In the genomic region with DNA sequence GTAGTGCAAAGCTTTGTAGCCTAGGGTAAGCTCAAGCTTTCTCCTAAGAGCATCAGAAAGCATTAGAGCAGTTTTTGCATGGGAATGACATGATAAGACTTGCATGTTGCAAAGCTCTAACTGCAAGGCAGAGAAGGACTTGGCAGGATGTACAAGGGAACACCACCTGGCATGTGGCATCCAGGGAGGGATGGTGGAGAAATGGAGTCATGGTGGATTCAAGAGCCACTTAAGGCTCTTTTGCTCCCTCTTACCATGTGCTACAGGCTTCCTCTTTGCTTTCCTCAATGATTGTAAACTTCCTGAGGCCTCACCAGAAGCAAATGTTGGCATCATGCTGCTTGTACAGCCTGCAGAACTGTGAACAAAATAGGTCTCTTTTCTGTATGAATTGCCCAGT, we compare ENCODE assay signal across 30 cellular contexts.
"Had no signal": no experiment of that assay in that cellular context is flagged by ENCODE, and none has a peak within 500 bp of the region (broad histone marks: within the 10 kb centered on the region; RNA-seq: fewer than 3 reads in every experiment).

No MANE protein-coding gene starts in this region.

- H3K9me3 Mint-ChIP-seq: activated CD4-positive, alpha-beta memory T cell treated with anti-CD3 and anti-CD28 coated beads, Interleukin-2, amount 10 ng/mL, durations not matched to agents 7 days and 5 days; activated CD4-positive, alpha-beta T cell treated with anti-CD3 and anti-CD28 coated beads, Interleukin-2, amount 10 ng/mL, durations not matched to agents 7 days and 5 days; activated naive CD4-positive, alpha-beta T cell treated with anti-CD3 and anti-CD28 coated beads, Interleukin-2, amount 10 ng/mL, durations not matched to agents 7 days and 5 days; activated naive CD8-positive, alpha-beta T cell treated with anti-CD3 and anti-CD28 coated beads, Interleukin-2, amount 10 ng/mL, durations not matched to agents 7 days and 5 days; activated T-cell treated with anti-CD3 and anti-CD28 coated beads, Interleukin-2, amount 50 U/mL, for 24 hours; effector memory CD8-positive, alpha-beta T cell; T-helper 2 cell treated with Interferon-gamma antibody and Interleukin-4, amounts not matched to agents 5 μg/mL and 100 μg/mL, for 36 hours had no signal

- H3K9me3 ChIP-seq: ascending aorta, breast epithelium, esophagus squamous epithelium had no signal

- H3K4me3 ChIP-seq: ascending aorta, breast epithelium, cardiac muscle cell, esophagus squamous epithelium had no signal

- H3K36me3 ChIP-seq: ascending aorta, breast epithelium, cardiac muscle cell, esophagus squamous epithelium had no signal

- H3K36me3 Mint-ChIP-seq: activated naive CD4-positive, alpha-beta T cell treated with anti-CD3 and anti-CD28 coated beads, Interleukin-2, amount 10 ng/mL, durations not matched to agents 7 days and 5 days; activated naive CD4-positive, alpha-beta T cell treated with anti-CD3 and anti-CD28 coated beads, Interleukin-2, amount 50 U/mL, for 72 hours; activated naive CD8-positive, alpha-beta T cell treated with anti-CD3 and anti-CD28 coated beads, Interleukin-2, amount 10 ng/mL, durations not matched to agents 7 days and 5 days; brain had no signal

- H3K27ac ChIP-seq: ascending aorta, breast epithelium, cardiac muscle cell, esophagus squamous epithelium had no signal

- ATAC-seq: activated naive CD4-positive, alpha-beta T cell treated with anti-CD3 and anti-CD28 coated beads, Interleukin-2, amount 50 U/mL, for 72 hours; activated T-cell treated with anti-CD3 and anti-CD28 coated beads, Interleukin-2, amount 50 U/mL, for 72 hours; effector memory CD8-positive, alpha-beta T cell; T-helper 17 cell had no signal

- DNase-seq: activated CD4-positive, alpha-beta memory T cell treated with anti-CD3 and anti-CD28 coated beads, Interleukin-2, amount 10 ng/mL, durations not matched to agents 7 days and 5 days; activated CD4-positive, alpha-beta T cell treated with anti-CD3 and anti-CD28 coated beads for 4 hours; activated CD4-positive, alpha-beta T cell treated with anti-CD3 and anti-CD28 coated beads, Interleukin-2, amount 10 ng/mL, durations not matched to agents 7 days and 5 days; activated CD4-positive, alpha-beta T cell treated with anti-CD3 and anti-CD28 coated beads, Interleukin-2, amount 50 U/mL, for 4 hours; activated CD4-positive, CD25-positive, alpha-beta regulatory T cell; activated CD4-positive, CD25-positive, alpha-beta regulatory T cell treated with anti-CD3 and anti-CD28 coated beads, Interleukin-2, amount 50 U/mL, for 72 hours; activated CD8-positive, alpha-beta memory T cell treated with anti-CD3 and anti-CD28 coated beads, Interleukin-2, amount 50 U/mL, for 48 hours; activated gamma-delta T cell; activated naive CD4-positive, alpha-beta T cell; activated naive CD4-positive, alpha-beta T cell treated with anti-CD3 and anti-CD28 coated beads, Interleukin-2, amount 10 ng/mL, durations not matched to agents 7 days and 5 days; activated naive CD8-positive, alpha-beta T cell treated with anti-CD3 and anti-CD28 coated beads, Interleukin-2, amount 10 ng/mL, durations not matched to agents 7 days and 5 days; activated T-cell treated with anti-CD3 and anti-CD28 coated beads for 4 hours; activated T-cell treated with anti-CD3 and anti-CD28 coated beads, Interleukin-2, amount 50 U/mL, for 24 hours; activated T-cell treated with anti-CD3 and anti-CD28 coated beads, Interleukin-2, amount 50 U/mL, for 72 hours; cortex of kidney; dermis blood vessel endothelial cell; effector CD4-positive, alpha-beta T cell; effector memory CD8-positive, alpha-beta T cell; erythroblast; esophagus squamous epithelium; foreskin melanocyte; T-helper 1 cell; T-helper 17 cell; T1000 had no signal

- H3K27me3 Mint-ChIP-seq: activated CD4-positive, alpha-beta memory T cell treated with anti-CD3 and anti-CD28 coated beads, Interleukin-2, amount 10 ng/mL, durations not matched to agents 7 days and 5 days; activated naive CD4-positive, alpha-beta T cell treated with anti-CD3 and anti-CD28 coated beads, Interleukin-2, amount 10 ng/mL, durations not matched to agents 7 days and 5 days; effector memory CD8-positive, alpha-beta T cell; T-helper 17 cell had no signal

- H3K27me3 ChIP-seq: ascending aorta, breast epithelium, cardiac muscle cell had no signal

- H3K4me3 Mint-ChIP-seq: activated CD4-positive, alpha-beta memory T cell treated with anti-CD3 and anti-CD28 coated beads, Interleukin-2, amount 10 ng/mL, durations not matched to agents 7 days and 5 days; activated CD4-positive, alpha-beta T cell treated with anti-CD3 and anti-CD28 coated beads, Interleukin-2, amount 10 ng/mL, durations not matched to agents 7 days and 5 days; activated naive CD4-positive, alpha-beta T cell treated with anti-CD3 and anti-CD28 coated beads, Interleukin-2, amount 10 ng/mL, durations not matched to agents 7 days and 5 days; activated naive CD8-positive, alpha-beta T cell treated with anti-CD3 and anti-CD28 coated beads, Interleukin-2, amount 10 ng/mL, durations not matched to agents 7 days and 5 days; activated T-cell treated with anti-CD3 and anti-CD28 coated beads, Interleukin-2, amount 50 U/mL, for 24 hours; activated T-cell treated with anti-CD3 and anti-CD28 coated beads, Interleukin-2, amount 50 U/mL, for 72 hours; brain; effector memory CD8-positive, alpha-beta T cell; T-helper 17 cell; T-helper 2 cell treated with Interferon-gamma antibody and Interleukin-4, amounts not matched to agents 5 μg/mL and 100 μg/mL, for 36 hours had no signal

- H3K27ac Mint-ChIP-seq: activated CD4-positive, alpha-beta memory T cell treated with anti-CD3 and anti-CD28 coated beads, Interleukin-2, amount 10 ng/mL, durations not matched to agents 7 days and 5 days; activated CD4-positive, alpha-beta T cell treated with anti-CD3 and anti-CD28 coated beads, Interleukin-2, amount 10 ng/mL, durations not matched to agents 7 days and 5 days; activated naive CD4-positive, alpha-beta T cell treated with anti-CD3 and anti-CD28 coated beads, Interleukin-2, amount 10 ng/mL, durations not matched to agents 7 days and 5 days; activated naive CD4-positive, alpha-beta T cell treated with anti-CD3 and anti-CD28 coated beads, Interleukin-2, amount 50 U/mL, for 72 hours; activated naive CD8-positive, alpha-beta T cell treated with anti-CD3 and anti-CD28 coated beads, Interleukin-2, amount 10 ng/mL, durations not matched to agents 7 days and 5 days; activated T-cell treated with anti-CD3 and anti-CD28 coated beads, Interleukin-2, amount 50 U/mL, for 24 hours; activated T-cell treated with anti-CD3 and anti-CD28 coated beads, Interleukin-2, amount 50 U/mL, for 72 hours; brain; effector memory CD8-positive, alpha-beta T cell; T-helper 17 cell; T-helper 2 cell treated with Interferon-gamma antibody and Interleukin-4, amounts not matched to agents 5 μg/mL and 100 μg/mL, for 36 hours had no signal

- H3K4me1 ChIP-seq: ascending aorta, breast epithelium had no signal

- H3K4me1 Mint-ChIP-seq: activated CD4-positive, alpha-beta memory T cell treated with anti-CD3 and anti-CD28 coated beads, Interleukin-2, amount 10 ng/mL, durations not matched to agents 7 days and 5 days; activated CD4-positive, alpha-beta T cell treated with anti-CD3 and anti-CD28 coated beads, Interleukin-2, amount 10 ng/mL, durations not matched to agents 7 days and 5 days; activated naive CD4-positive, alpha-beta T cell treated with anti-CD3 and anti-CD28 coated beads, Interleukin-2, amount 10 ng/mL, durations not matched to agents 7 days and 5 days; activated naive CD8-positive, alpha-beta T cell treated with anti-CD3 and anti-CD28 coated beads, Interleukin-2, amount 10 ng/mL, durations not matched to agents 7 days and 5 days; T-helper 17 cell had no signal
